In genomic region chr5:60535198-60535597, GRCh38 we compare ENCODE assay signal across 28 cellular contexts.
DNase-seq lines count a peak whose midpoint lies in the region; ATAC-seq lines count a peak whose summit lies in the region.
"Had no signal": no experiment of that assay in that cellular context is flagged by ENCODE, and none has a peak within 500 bp of the region (broad histone marks: within the 10 kb centered on the region; RNA-seq: fewer than 3 reads in every experiment).

No MANE protein-coding gene starts in this region.

- H3K27me3 ChIP-seq in Karpas-422 (ENCODE audit: low read length): no peaks in the 10 kb centered on the region
- H3K27me3 ChIP-seq: neural progenitor cell, pancreas had no signal

- peak overlapping the region; percentile 48 for H3K9ac ChIP-seq in Karpas-422 (ENCODE audit: low read length)
- H3K9ac ChIP-seq: neural progenitor cell had no signal

- H2AFZ ChIP-seq in Karpas-422 (ENCODE audit: low read length): no peak overlapping the region
- H2AFZ ChIP-seq: neural progenitor cell had no signal

- DNase-seq in Karpas-422: peak; percentile 78
- DNase-seq in foreskin melanocyte: no peak
- DNase-seq in activated CD8-positive, alpha-beta memory T cell treated with anti-CD3 and anti-CD28 coated beads for 24 hours: no peak
- DNase-seq: activated CD4-positive, alpha-beta T cell treated with anti-CD3 and anti-CD28 coated beads, Interleukin-2, amount 10 ng/mL, durations not matched to agents 7 days and 5 days; activated effector memory CD4-positive, alpha-beta T cell treated with anti-CD3 and anti-CD28 coated beads, Interleukin-2, amount 50 U/mL, for 16 hours; activated T-cell treated with anti-CD3 and anti-CD28 coated beads, Interleukin-2, amount 50 U/mL, for 1 hour; C1 segment of cervical spinal cord; caudate nucleus; COR-L47; effector memory CD4-positive, alpha-beta T cell; HFFc6; mesenchymal stem cell; NCI-H1092 treated with DMSO at 0.1 percent for 48 hours; NCI-H187 treated with DMSO at 0.1 percent for 48 hours; NCI-H2171; NCI-H510A treated with DMSO at 0.1 percent for 48 hours; pancreas; retina; stimulated activated naive B cell treated with anti-CD40 and anti-IgM and Interleukin-4, amounts not matched to agents 10 μg/mL and 1 μg/mL and 100 μg/mL, for 72 hours; substantia nigra; T-cell had no signal

- peaks cover 77% of the 10 kb centered on the region for H3K4me1 ChIP-seq in Karpas-422 (ENCODE audit: low read length)
- H3K4me1 ChIP-seq: neural progenitor cell, pancreas had no signal

- no peaks in the 10 kb centered on the region for H3K9me2 ChIP-seq in Karpas-422 (replicated peaks; ENCODE audit: insufficient read depth, low read length)

- H4K20me1 ChIP-seq in Karpas-422 (ENCODE audit: insufficient read depth, low read depth, low read length): no peaks in the 10 kb centered on the region

- H3K36me3 ChIP-seq in Karpas-422 (ENCODE audit: insufficient read depth, low read length): no peaks in the 10 kb centered on the region; the same call in 1 of the 2 replicates
- H3K36me3 ChIP-seq: neural progenitor cell, pancreas had no signal

- H3K27ac ChIP-seq in Karpas-422 (ENCODE audit: low read length): peak overlapping the region; percentile 90
- H3K27ac ChIP-seq: coronary artery, neural progenitor cell, pancreas had no signal

- no peaks in the 10 kb centered on the region; the same call in 1 of the 2 replicates for H3K9me3 ChIP-seq in Karpas-422 (ENCODE audit: low read length)
- H3K9me3 ChIP-seq: pancreas had no signal

- no peaks in the 10 kb centered on the region for H3K79me2 ChIP-seq in Karpas-422 (ENCODE audit: low read length)

- ATAC-seq in GM19035 (IDR thresholded peaks at IDR 0.05; ENCODE audit: unreplicated experiment) (peak; percentile 73), HG02870 (IDR thresholded peaks at IDR 0.05; ENCODE audit: unreplicated experiment) (peak; percentile 57), GM21717 (IDR thresholded peaks at IDR 0.05; ENCODE audit: unreplicated experiment) (no peak), GM21576 (IDR thresholded peaks at IDR 0.05; ENCODE audit: unreplicated experiment) (no peak)
- ATAC-seq: K562, pancreas, T-cell had no signal

- H3K4me2 ChIP-seq in Karpas-422 (ENCODE audit: low read depth, low read length, poor library complexity, severe bottlenecking): peak overlapping the region; percentile 70
- H3K4me2 ChIP-seq: neural progenitor cell had no signal

- peak overlapping the region; percentile 54 for H3K4me3 ChIP-seq in Karpas-422 (ENCODE audit: low read length)
- H3K4me3 ChIP-seq: coronary artery, K562, neural progenitor cell, pancreas had no signal

Comparison
In these comparisons a context has a peak if more than half of its experiments do, and no peak if none do; other contexts are left out.
1. ATAC-seq: peak in GM19035 (single experiment) and HG02870 (single experiment); none in GM21717 (single experiment) and GM21576 (single experiment).